Comparison of ENCODE assay signal across 18 cellular contexts in the genomic region with DNA sequence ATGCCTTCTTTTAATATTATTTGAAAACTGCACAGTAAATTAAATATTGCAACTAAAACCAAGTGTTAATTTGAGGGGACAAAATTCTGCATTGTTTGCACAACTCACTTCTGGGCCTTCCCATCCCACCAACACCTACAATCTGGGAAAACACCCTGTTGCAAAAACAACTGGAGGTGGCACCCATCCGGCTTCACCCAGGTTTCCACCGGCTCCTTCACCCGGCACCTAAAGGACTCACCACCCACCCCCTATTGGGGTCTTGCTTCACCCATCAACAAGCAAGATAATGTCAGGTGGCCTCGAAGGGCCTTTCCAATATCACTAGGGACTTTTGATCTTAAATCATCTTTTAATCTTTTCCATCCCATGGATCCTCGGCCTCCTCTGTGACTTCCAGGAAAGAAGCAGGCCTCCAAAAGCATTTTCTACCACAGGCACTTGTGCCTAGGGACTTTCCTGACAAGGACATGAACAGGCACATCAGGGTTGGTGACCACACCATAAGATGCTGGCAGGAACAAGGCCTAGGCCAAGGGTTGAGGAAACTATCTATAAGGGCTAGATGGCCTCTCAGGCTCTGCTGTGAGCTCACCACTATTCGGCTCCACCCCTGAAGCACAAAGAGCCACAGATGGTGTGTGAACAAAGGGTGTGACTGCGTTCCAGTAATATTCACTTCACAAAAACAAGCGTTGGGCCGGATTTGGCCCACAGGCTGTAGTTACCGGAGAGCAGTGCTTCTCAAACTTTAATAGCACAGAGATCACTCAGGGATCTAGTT.
DNase-seq lines count a peak whose midpoint lies in the region; ATAC-seq and TF ChIP-seq lines count a peak whose summit lies in the region.
"Had no signal": no experiment of that assay in that cellular context is flagged by ENCODE, and none has a peak within 500 bp of the region (broad histone marks: within the 10 kb centered on the region; RNA-seq: fewer than 3 reads in every experiment).

No MANE protein-coding gene starts in this region.

- intact Hi-C loops in colonic mucosa (cut with DNase I) (no loop called here), prostate gland (cut with DNase I) (no loop called here)

- H3K9me3 ChIP-seq in colonic mucosa: no peaks in the 10 kb centered on the region
- H3K9me3 ChIP-seq in prostate gland: no peaks in the 10 kb centered on the region

- TF ChIP-seq CTCF in AG10803 (conservative IDR thresholded peaks at IDR 0.05; ENCODE audit: low read length) (no peak), KMS-11 (conservative IDR thresholded peaks at IDR 0.05; ENCODE audit: low read depth, low read length) (no peak), colonic mucosa (IDR thresholded peaks at IDR 0.05) (no peak), prostate gland (IDR thresholded peaks at IDR 0.05) (no peak)

- H3K27me3 ChIP-seq in KMS-11 (ENCODE audit: insufficient read depth, low read depth) (no peaks in the 10 kb centered on the region), colonic mucosa (no peaks in the 10 kb centered on the region), prostate gland (replicated peaks; ENCODE audit: insufficient read depth) (no peaks in the 10 kb centered on the region)

- H4K20me1 ChIP-seq in KMS-11 (ENCODE audit: insufficient read depth): no peaks in the 10 kb centered on the region

- peak overlapping the region; percentile 69 for H3K4me2 ChIP-seq in KMS-11

- peak overlapping the region; percentile 73 for H3K27ac ChIP-seq in KMS-11
- H3K27ac ChIP-seq in colonic mucosa: no peak overlapping the region
- H3K27ac ChIP-seq in prostate gland: no peak overlapping the region
- H3K27ac ChIP-seq: WERI-Rb-1 had no signal

- no peak overlapping the region for H3K4me3 ChIP-seq in AG10803 (ENCODE audit: low read length)
- no peak overlapping the region for H3K4me3 ChIP-seq in KMS-11 (IDR thresholded peaks at IDR 0.05; ENCODE audit: insufficient read depth, low read depth, low read length)
- no peak overlapping the region for H3K4me3 ChIP-seq in colonic mucosa
- no peak overlapping the region for H3K4me3 ChIP-seq in prostate gland

- H2AFZ ChIP-seq in KMS-11 (ENCODE audit: low read depth): no peak overlapping the region

- peaks cover 54 to 60% of the 10 kb centered on the region in 2 donors for H3K4me1 Mint-ChIP-seq in natural killer cell treated with Interleukin-12 subunit alpha and Interleukin-12 subunit beta and Interleukin-15 and Interleukin-18, amount 100 ng/mL, for 72 hours (ENCODE audit: low read depth in 2 of 2)

- H3K79me2 ChIP-seq in KMS-11 (ENCODE audit: insufficient read depth, low read depth): peaks cover 82% of the 10 kb centered on the region

- H3K9ac ChIP-seq in KMS-11: peak overlapping the region; percentile 40; the same call in 1 of the 2 replicates
- H3K9ac ChIP-seq in colonic mucosa (ENCODE audit: low read depth in 2 of 2, low read length in 2 of 2): no peak overlapping the region

- WGBS in prostate gland: 81% methylated on average over 10 of the region's 10 CpGs

- H3K4me1 ChIP-seq in KMS-11 (ENCODE audit: low read depth, poor library complexity, severe bottlenecking) (peaks cover 98% of the 10 kb centered on the region), colonic mucosa (no peaks in the 10 kb centered on the region), prostate gland (replicated peaks) (no peaks in the 10 kb centered on the region)

- TF ChIP-seq POLR2A in prostate gland (IDR thresholded peaks at IDR 0.05): no peak

- H3K27me3 Mint-ChIP-seq in natural killer cell treated with Interleukin-12 subunit alpha and Interleukin-12 subunit beta and Interleukin-15 and Interleukin-18, amount 100 ng/mL, for 72 hours: no peaks in the 10 kb centered on the region

- H3K4me3 Mint-ChIP-seq in natural killer cell treated with Interleukin-12 subunit alpha and Interleukin-12 subunit beta and Interleukin-15 and Interleukin-18, amount 100 ng/mL, for 72 hours: peak overlapping the region; percentile 73

- DNase-seq in AG10803 (ENCODE audit: low read depth) (peak; percentile 48), colonic mucosa (peak; percentile 69), cerebellar nuclear complex (lab: John Stamatoyannopoulos, UW) (no peak), prostate gland (ENCODE audit: low spot score) (no peak), NCI-H146 treated with DMSO at 0.1 percent for 48 hours (lab: John Stamatoyannopoulos, UW; ENCODE audit: unreplicated experiment) (no peak)
- peak; percentile 80 for DNase-seq in natural killer cell treated with Interleukin-12 subunit alpha and Interleukin-12 subunit beta and Interleukin-15 and Interleukin-18, amount 100 ng/mL, for 72 hours (ENCODE audit: low spot score)
- DNase-seq: aorta; Calu3; GF-D8; glutamatergic neuron; NCI-H1092; NCI-H2171; occipital lobe; RPMI8226; stimulated activated CD4-positive, alpha-beta T cell treated with anti-CD3 and anti-CD28 coated beads, Interleukin-2, amount 100 ng/mL, for 48 hours; WERI-Rb-1 had no signal

- ATAC-seq in natural killer cell treated with Interleukin-12 subunit alpha and Interleukin-12 subunit beta and Interleukin-15 and Interleukin-18, amount 100 ng/mL, for 72 hours: peak; percentile 83 to 89
- ATAC-seq in HG03196 (IDR thresholded peaks at IDR 0.05; ENCODE audit: unreplicated experiment): no peak

- H3K27ac Mint-ChIP-seq in natural killer cell treated with Interleukin-12 subunit alpha and Interleukin-12 subunit beta and Interleukin-15 and Interleukin-18, amount 100 ng/mL, for 72 hours: peak overlapping the region; percentile 95 to 99

- H3K36me3 Mint-ChIP-seq in natural killer cell treated with Interleukin-12 subunit alpha and Interleukin-12 subunit beta and Interleukin-15 and Interleukin-18, amount 100 ng/mL, for 72 hours: peaks cover 15% of the 10 kb centered on the region

- peaks cover 6% of the 10 kb centered on the region for H3K9me3 Mint-ChIP-seq in natural killer cell treated with Interleukin-12 subunit alpha and Interleukin-12 subunit beta and Interleukin-15 and Interleukin-18, amount 100 ng/mL, for 72 hours

- H3K36me3 ChIP-seq in KMS-11 (ENCODE audit: insufficient read depth): no peaks in the 10 kb centered on the region
- H3K36me3 ChIP-seq in colonic mucosa: no peaks in the 10 kb centered on the region
- H3K36me3 ChIP-seq in prostate gland: no peaks in the 10 kb centered on the region
- H3K36me3 ChIP-seq: WERI-Rb-1 had no signal

Comparison
In these comparisons a context has a peak if more than half of its experiments do, and no peak if none do; other contexts are left out.
1. DNase-seq: peak in AG10803 (single experiment), colonic mucosa (single experiment) and natural killer cell treated with Interleukin-12 subunit alpha and Interleukin-12 subunit beta and Interleukin-15 and Interleukin-18, amount 100 ng/mL, for 72 hours (single experiment); none in cerebellar nuclear complex (0 of 2), prostate gland (single experiment) and NCI-H146 treated with DMSO at 0.1 percent for 48 hours (single experiment).